ENCODE assay signal across 8 cellular contexts in genomic region chr1:44036409-44037111, GRCh38. TPM values are rescaled to one million over a fixed set of nuclear protein-coding genes. Genes with fewer than 3 reads are reported as not detected.
DNase-seq lines count a peak whose midpoint lies in the region; ATAC-seq and TF ChIP-seq lines count a peak whose summit lies in the region.

No MANE protein-coding gene starts in this region.

- CTCF ChIA-PET in A673 (lab: Charles Lee) = interaction anchor here (0.6 to 2.3 kb wide), 5 partner anchors 12 to 273 kb away, joined by 3 to 14 read pairs (median 9); no protein-coding TSS in a partner anchor

- intact Hi-C loops in A673 (cut with micrococcal nuclease; ENCODE audit: unreplicated experiment) = loop anchor here (1.0 to 5.0 kb wide), 2 partner anchors 31 to 274 kb away; no protein-coding TSS in a partner anchor

- DNase-seq in A673 (ENCODE audit: low spot score) (peak; percentile 87), NCI-H2227 (lab: John Stamatoyannopoulos, UW; ENCODE audit: unreplicated experiment) (peak; percentile 81), cerebellum (ENCODE audit: low spot score) (peak; percentile 79), left kidney (ENCODE audit: low read depth, low spot score) (peak; percentile 83)
- DNase-seq in stimulated activated CD4-positive, alpha-beta T cell treated with anti-CD3 and anti-CD28 coated beads, Interleukin-4, amount 100 ng/mL, for 24 hours = peak; percentile 77

- TF ChIP-seq CTCF in A673 (conservative IDR thresholded peaks at IDR 0.05; ENCODE audit: low read depth, low read length) = peak; percentile 93

- H3K4me3 ChIP-seq in A673 (ENCODE audit: low read depth, low read length, poor library complexity, severe bottlenecking) = no peak overlapping the region

- H3K9me3 ChIP-seq in A673 (ENCODE audit: low read depth, low read length, poor library complexity, severe bottlenecking) = no peaks in the 10 kb centered on the region

- no peaks in the 10 kb centered on the region for H3K36me3 ChIP-seq in A673 (ENCODE audit: insufficient read depth, low read length, poor library complexity, severe bottlenecking)

- BruUV-seq in A673 (replicated peaks; lab: Mats Ljungman, UMichigan) = no TSS peak

- POLR2A ChIA-PET in A673 (lab: Charles Lee; ENCODE audit: low non-redundant PET) = no interaction called here

- peaks cover 26% of the 10 kb centered on the region for H3K4me1 ChIP-seq in A673 (ENCODE audit: insufficient read depth, low read length, poor library complexity, severe bottlenecking)

- peak; percentile 46 for ATAC-seq in GM18868 (IDR thresholded peaks at IDR 0.05; ENCODE audit: unreplicated experiment)
- peak; percentile 72 to 75 for ATAC-seq in activated CD4-positive, CD25-positive, alpha-beta regulatory T cell treated with anti-CD3 and anti-CD28 coated beads, Interleukin-2, amount 50 U/mL, for 24 hours
- no peak for ATAC-seq in HG02840 (IDR thresholded peaks at IDR 0.05; ENCODE audit: low FRiP score, unreplicated experiment)

- no peaks in the 10 kb centered on the region for H3K27me3 ChIP-seq in A673 (replicated peaks; ENCODE audit: insufficient read depth, low read depth, low read length, poor library complexity)

- peak overlapping the region; percentile 28 for H3K27ac ChIP-seq in A673 (ENCODE audit: low read depth, low read length, poor library complexity, severe bottlenecking)

RNA-seq across cellular contexts. Expression of gene SLC6A9, which starts 5.3 kb away (rescaled TPM):
- total RNA-seq in A673 (2021) (31.4 and 40.8 TPM in 2 replicates), cerebellum (12.3 TPM)

RNA-seq across cellular contexts. Expression of gene CCDC24, which starts 45.2 kb away (rescaled TPM):
- total RNA-seq in A673 (2021) = 5.6 and 7.9 TPM in 2 replicates
- total RNA-seq in cerebellum = 5.2 TPM

RNA-seq across cellular contexts. Expression of gene B4GALT2, which starts 57.5 kb away (rescaled TPM):
- 71.5 and 76.4 TPM in 2 replicates for total RNA-seq in A673 (2021)
- 59.3 TPM for total RNA-seq in cerebellum
